20 cellular contexts compared by ENCODE assay signal in the genomic region with DNA sequence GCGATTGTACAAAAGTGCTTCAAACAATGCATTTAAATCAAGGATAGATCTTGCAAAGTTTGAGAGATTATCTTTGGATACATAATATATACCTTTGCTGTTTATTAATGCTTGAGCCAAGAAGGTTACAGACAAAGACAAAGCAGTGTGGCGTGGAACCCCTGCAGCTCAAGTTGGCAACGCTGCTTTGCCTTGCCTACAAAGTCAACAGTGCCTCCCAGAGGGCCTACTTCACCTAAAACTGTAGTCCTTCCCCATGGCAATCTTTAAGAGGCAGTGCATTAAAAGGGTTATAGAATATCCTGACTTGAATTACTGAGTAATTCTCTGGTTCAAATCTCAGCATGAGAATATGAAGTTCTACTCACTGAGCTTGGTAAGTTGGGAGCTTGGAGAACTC.
DNase-seq lines count a peak whose midpoint lies in the region; ATAC-seq and TF ChIP-seq lines count a peak whose summit lies in the region.
"Had no signal": no experiment of that assay in that cellular context is flagged by ENCODE, and none has a peak within 500 bp of the region (broad histone marks: within the 10 kb centered on the region; RNA-seq: fewer than 3 reads in every experiment).

No MANE protein-coding gene starts in this region.

- DNase-seq in NCI-H2029 (lab: John Stamatoyannopoulos, UW) (peak; percentile 43), NCI-H510A treated with DMSO at 0.1 percent for 48 hours (lab: John Stamatoyannopoulos, UW) (peak; percentile 56), LoVo (ENCODE audit: low spot score) (no peak), A172 (ENCODE audit: low spot score) (no peak), NCI-H524 treated with DMSO at 0.1 percent for 48 hours (lab: John Stamatoyannopoulos, UW) (no peak)
- DNase-seq: ACHN; activated effector memory CD4-positive, alpha-beta T cell treated with Interleukin-2 at 50 U/mL for 16 hours; amniotic stem cell; CD4-positive, CD25-positive, alpha-beta regulatory T cell; central memory CD4-positive, alpha-beta T cell; effector CD4-positive, alpha-beta T cell; EL; head of caudate nucleus; MM.1S; naive thymus-derived CD8-positive, alpha-beta T cell; T-helper 17 cell had no signal

- ATAC-seq in HG02759 (IDR thresholded peaks at IDR 0.05; ENCODE audit: unreplicated experiment) = no peak
- ATAC-seq: naive thymus-derived CD8-positive, alpha-beta T cell; T-helper 17 cell had no signal

- TF ChIP-seq CTCF in C4-2B (conservative IDR thresholded peaks at IDR 0.05) (peak; percentile 15; the same call in 1 of the 2 replicates), LNCAP (IDR thresholded peaks at IDR 0.05) (0 out of 2 replicates have a peak, but pooled peaks have one; percentile 27)

- H3K27ac ChIP-seq in C4-2B = no peak overlapping the region
- H3K27ac ChIP-seq: parathyroid adenoma had no signal

Comparison
In these comparisons a context has a peak if more than half of its experiments do, and no peak if none do; other contexts are left out.
1. DNase-seq: peak in NCI-H2029 (single experiment) and NCI-H510A treated with DMSO at 0.1 percent for 48 hours (single experiment); none in LoVo (single experiment), A172 (single experiment) and NCI-H524 treated with DMSO at 0.1 percent for 48 hours (single experiment).